ENCODE assay signal across 1 cellular context in the genomic region with DNA sequence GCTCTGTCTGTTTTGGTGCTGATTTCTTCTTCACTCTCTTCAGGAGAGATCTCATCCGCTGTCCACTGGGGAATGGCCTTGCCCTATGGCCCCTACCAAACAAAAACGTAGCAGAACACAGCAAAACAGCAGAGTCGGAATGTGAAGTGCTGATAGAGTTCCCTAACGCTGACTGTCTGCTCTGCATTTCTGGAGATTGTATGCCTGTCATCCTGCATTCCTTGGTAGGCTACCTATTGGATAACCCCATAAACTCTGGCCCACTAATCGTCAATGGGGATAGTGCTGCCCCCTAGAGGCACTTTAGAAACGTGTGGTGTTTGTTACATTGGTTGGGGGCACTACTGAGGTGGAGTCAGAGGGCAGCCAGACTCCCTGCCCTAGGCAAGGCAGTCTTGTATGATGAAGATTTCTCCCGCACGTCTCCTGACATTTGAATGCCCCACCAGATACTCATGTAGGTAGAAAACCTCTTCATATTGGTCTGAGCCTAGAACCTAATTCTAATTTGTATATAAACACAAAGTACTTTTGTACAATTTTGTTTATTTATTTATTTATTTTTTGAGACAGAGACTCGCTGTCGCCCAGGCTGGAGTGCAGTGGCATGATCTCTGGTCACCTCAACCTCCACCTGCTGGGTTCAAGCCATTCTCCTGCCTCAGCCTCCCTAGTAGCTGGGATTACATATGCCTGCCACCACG.
TF ChIP-seq lines count a peak whose summit lies in the region.

No MANE protein-coding gene starts in this region.

TF ChIP-seq in HepG2, 621 proteins besides CTCF, POLR2A, EP300 and RAD21 (continued from another document):
- TF ChIP-seq, protein P1, sequence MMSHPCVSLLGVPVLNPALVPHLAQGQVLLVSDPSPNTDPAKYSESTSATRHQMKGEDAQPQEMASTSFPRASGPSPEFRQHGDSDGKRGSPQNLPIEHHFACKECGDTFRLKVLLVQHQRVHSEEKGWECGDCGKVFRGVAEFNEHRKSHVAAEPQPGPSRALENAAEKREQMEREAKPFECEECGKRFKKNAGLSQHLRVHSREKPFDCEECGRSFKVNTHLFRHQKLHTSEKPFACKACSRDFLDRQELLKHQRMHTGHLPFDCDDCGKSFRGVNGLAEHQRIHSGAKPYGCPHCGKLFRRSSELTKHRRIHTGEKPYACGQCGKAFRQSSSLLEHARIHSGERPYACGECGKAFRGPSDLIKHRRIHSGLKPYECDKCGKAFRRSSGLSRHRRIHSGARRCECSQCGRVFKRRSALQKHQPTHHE (CRISPR knock-in tag; IDR thresholded peaks at IDR 0.05; ENCODE audit: borderline replicate concordance), result no peak
- TF ChIP-seq, protein P2, sequence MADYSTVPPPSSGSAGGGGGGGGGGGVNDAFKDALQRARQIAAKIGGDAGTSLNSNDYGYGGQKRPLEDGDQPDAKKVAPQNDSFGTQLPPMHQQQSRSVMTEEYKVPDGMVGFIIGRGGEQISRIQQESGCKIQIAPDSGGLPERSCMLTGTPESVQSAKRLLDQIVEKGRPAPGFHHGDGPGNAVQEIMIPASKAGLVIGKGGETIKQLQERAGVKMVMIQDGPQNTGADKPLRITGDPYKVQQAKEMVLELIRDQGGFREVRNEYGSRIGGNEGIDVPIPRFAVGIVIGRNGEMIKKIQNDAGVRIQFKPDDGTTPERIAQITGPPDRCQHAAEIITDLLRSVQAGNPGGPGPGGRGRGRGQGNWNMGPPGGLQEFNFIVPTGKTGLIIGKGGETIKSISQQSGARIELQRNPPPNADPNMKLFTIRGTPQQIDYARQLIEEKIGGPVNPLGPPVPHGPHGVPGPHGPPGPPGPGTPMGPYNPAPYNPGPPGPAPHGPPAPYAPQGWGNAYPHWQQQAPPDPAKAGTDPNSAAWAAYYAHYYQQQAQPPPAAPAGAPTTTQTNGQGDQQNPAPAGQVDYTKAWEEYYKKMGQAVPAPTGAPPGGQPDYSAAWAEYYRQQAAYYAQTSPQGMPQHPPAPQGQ (CRISPR knock-in tag; IDR thresholded peaks at IDR 0.05; ENCODE audit: borderline replicate concordance), result no peak
- TF ChIP-seq ARID3A (IDR thresholded peaks at IDR 0.05; ENCODE audit: low read depth, low read length), result 0 out of 2 replicates have a peak, but pooled peaks have one; percentile 17
- TF ChIP-seq, protein P3, sequence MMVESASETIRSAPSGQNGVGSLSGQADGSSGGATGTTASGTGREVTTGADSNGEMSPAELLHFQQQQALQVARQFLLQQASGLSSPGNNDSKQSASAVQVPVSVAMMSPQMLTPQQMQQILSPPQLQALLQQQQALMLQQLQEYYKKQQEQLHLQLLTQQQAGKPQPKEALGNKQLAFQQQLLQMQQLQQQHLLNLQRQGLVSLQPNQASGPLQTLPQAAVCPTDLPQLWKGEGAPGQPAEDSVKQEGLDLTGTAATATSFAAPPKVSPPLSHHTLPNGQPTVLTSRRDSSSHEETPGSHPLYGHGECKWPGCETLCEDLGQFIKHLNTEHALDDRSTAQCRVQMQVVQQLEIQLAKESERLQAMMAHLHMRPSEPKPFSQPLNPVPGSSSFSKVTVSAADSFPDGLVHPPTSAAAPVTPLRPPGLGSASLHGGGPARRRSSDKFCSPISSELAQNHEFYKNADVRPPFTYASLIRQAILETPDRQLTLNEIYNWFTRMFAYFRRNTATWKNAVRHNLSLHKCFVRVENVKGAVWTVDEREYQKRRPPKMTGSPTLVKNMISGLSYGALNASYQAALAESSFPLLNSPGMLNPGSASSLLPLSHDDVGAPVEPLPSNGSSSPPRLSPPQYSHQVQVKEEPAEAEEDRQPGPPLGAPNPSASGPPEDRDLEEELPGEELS (CRISPR knock-in tag; IDR thresholded peaks at IDR 0.05), result 0 out of 2 replicates have a peak, but pooled peaks have one; percentile 15
- TF ChIP-seq STAG1 (CRISPR knock-in tag; IDR thresholded peaks at IDR 0.05), result peak; percentile 72
- no peak for TF ChIP-seq BCL6 (CRISPR knock-in tag; IDR thresholded peaks at IDR 0.05)
- TF ChIP-seq FOXA3 (CRISPR knock-in tag; IDR thresholded peaks at IDR 0.05), result peak; percentile 25; the same call in 1 of the 2 replicates
- TF ChIP-seq, protein P4, sequence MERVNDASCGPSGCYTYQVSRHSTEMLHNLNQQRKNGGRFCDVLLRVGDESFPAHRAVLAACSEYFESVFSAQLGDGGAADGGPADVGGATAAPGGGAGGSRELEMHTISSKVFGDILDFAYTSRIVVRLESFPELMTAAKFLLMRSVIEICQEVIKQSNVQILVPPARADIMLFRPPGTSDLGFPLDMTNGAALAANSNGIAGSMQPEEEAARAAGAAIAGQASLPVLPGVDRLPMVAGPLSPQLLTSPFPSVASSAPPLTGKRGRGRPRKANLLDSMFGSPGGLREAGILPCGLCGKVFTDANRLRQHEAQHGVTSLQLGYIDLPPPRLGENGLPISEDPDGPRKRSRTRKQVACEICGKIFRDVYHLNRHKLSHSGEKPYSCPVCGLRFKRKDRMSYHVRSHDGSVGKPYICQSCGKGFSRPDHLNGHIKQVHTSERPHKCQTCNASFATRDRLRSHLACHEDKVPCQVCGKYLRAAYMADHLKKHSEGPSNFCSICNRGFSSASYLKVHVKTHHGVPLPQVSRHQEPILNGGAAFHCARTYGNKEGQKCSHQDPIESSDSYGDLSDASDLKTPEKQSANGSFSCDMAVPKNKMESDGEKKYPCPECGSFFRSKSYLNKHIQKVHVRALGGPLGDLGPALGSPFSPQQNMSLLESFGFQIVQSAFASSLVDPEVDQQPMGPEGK (CRISPR knock-in tag; IDR thresholded peaks at IDR 0.05), result peak; percentile 50
- TF ChIP-seq MIXL1 (CRISPR knock-in tag; IDR thresholded peaks at IDR 0.05), result 0 out of 2 replicates have a peak, but pooled peaks have one; percentile 36
- 0 out of 2 replicates have a peak, but pooled peaks have one; percentile 10 for TF ChIP-seq MIER2 (CRISPR knock-in tag; IDR thresholded peaks at IDR 0.05)
- TF ChIP-seq, protein P5, sequence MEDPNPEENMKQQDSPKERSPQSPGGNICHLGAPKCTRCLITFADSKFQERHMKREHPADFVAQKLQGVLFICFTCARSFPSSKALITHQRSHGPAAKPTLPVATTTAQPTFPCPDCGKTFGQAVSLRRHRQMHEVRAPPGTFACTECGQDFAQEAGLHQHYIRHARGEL (CRISPR knock-in tag; IDR thresholded peaks at IDR 0.05), result no peak
- TF ChIP-seq JARID2 (CRISPR knock-in tag; IDR thresholded peaks at IDR 0.05; ENCODE audit: insufficient replicate concordance), result no peak
- no peak for TF ChIP-seq GABPA (IDR thresholded peaks at IDR 0.05; ENCODE audit: low read depth, low read length)
- TF ChIP-seq GABPA (CRISPR knock-in tag; IDR thresholded peaks at IDR 0.05; ENCODE audit: low read depth), result 0 out of 2 replicates have a peak, but pooled peaks have one; percentile 22
- peak; percentile 36; the same call in 1 of the 2 replicates for TF ChIP-seq ERF (CRISPR knock-in tag; IDR thresholded peaks at IDR 0.05)
- no peak for TF ChIP-seq NR3C1 (CRISPR knock-in tag; IDR thresholded peaks at IDR 0.05)
- TF ChIP-seq SALL1 (CRISPR knock-in tag; IDR thresholded peaks at IDR 0.05), result 0 out of 2 replicates have a peak, but pooled peaks have one; percentile 34
- no peak for TF ChIP-seq MAX (IDR thresholded peaks at IDR 0.05)
- TF ChIP-seq MAZ (IDR thresholded peaks at IDR 0.05; ENCODE audit: borderline replicate concordance, low read depth, low read length), result peak; percentile 49; the same call in 1 of the 2 replicates
- no peak for TF ChIP-seq MAZ (CRISPR knock-in tag; IDR thresholded peaks at IDR 0.05; ENCODE audit: low read depth)
- peak; percentile 49 for TF ChIP-seq TEAD3 (CRISPR knock-in tag; optimal IDR thresholded peaks at IDR 0.05; ENCODE audit: borderline replicate concordance)
- peak; percentile 94 for TF ChIP-seq PPARG (CRISPR knock-in tag; conservative IDR thresholded peaks at IDR 0.05)
- TF ChIP-seq SMC3 (IDR thresholded peaks at IDR 0.05; ENCODE audit: low read length), result peak; percentile 59; the same call in 1 of the 2 replicates
- peak; percentile 76 for TF ChIP-seq RXRB (CRISPR knock-in tag; IDR thresholded peaks at IDR 0.05; ENCODE audit: borderline replicate concordance)
